In genomic region chr12:120214626-120215356, GRCh38 we compare ENCODE assay signal across 4 cellular contexts.
TF ChIP-seq lines count a peak whose summit lies in the region.

No MANE protein-coding gene starts in this region.

TF ChIP-seq in SK-N-SH, 30 proteins besides CTCF, POLR2A, EP300 and RAD21 (continues in another document):
- TF ChIP-seq JUND (IDR thresholded peaks at IDR 0.05) (no peak), YY1 (IDR thresholded peaks at IDR 0.05; ENCODE audit: low read depth) (no peak), NRF1 (IDR thresholded peaks at IDR 0.05; ENCODE audit: low read depth, low read length) (no peak), MXI1 (IDR thresholded peaks at IDR 0.05; ENCODE audit: low read depth, low read length) (no peak), SIN3A (IDR thresholded peaks at IDR 0.05; ENCODE audit: borderline replicate concordance, low read depth, low read length) (no peak), TEAD4 (IDR thresholded peaks at IDR 0.05; ENCODE audit: borderline replicate concordance, insufficient read depth) (no peak), FOXM1 (IDR thresholded peaks at IDR 0.05; ENCODE audit: low read depth) (no peak), POLR2AphosphoS5 (IDR thresholded peaks at IDR 0.05; ENCODE audit: low read depth, low read length) (no peak), MAX (IDR thresholded peaks at IDR 0.05; ENCODE audit: low read depth) (no peak), SMC3 (IDR thresholded peaks at IDR 0.05; ENCODE audit: low read depth, low read length) (no peak), GABPA (IDR thresholded peaks at IDR 0.05; ENCODE audit: low read depth) (no peak), FOSL2 (IDR thresholded peaks at IDR 0.05; ENCODE audit: borderline replicate concordance, low read depth) (no peak), IRF3 (IDR thresholded peaks at IDR 0.05; ENCODE audit: low read depth, low read length) (no peak), RFX5 (IDR thresholded peaks at IDR 0.05; ENCODE audit: low read length) (no peak), USF1 (IDR thresholded peaks at IDR 0.05; ENCODE audit: borderline replicate concordance, low read depth) (no peak)

TF ChIP-seq in SK-N-SH treated with all-trans-retinoic acid at 6 μM for 48 hours, 23 proteins besides CTCF, POLR2A, EP300 and RAD21:
- TF ChIP-seq RARB (CRISPR knock-in tag; IDR thresholded peaks at IDR 0.05) (no peak), OSR1 (CRISPR knock-in tag; IDR thresholded peaks at IDR 0.05) (no peak), ZNF565 (CRISPR knock-in tag; conservative IDR thresholded peaks at IDR 0.05; ENCODE audit: low read depth) (no peak), CSDC2 (CRISPR knock-in tag; IDR thresholded peaks at IDR 0.05) (no peak), GLIS3 (CRISPR knock-in tag; IDR thresholded peaks at IDR 0.05) (no peak), ZNF8 (CRISPR knock-in tag; IDR thresholded peaks at IDR 0.05) (no peak), PPARA (CRISPR knock-in tag; IDR thresholded peaks at IDR 0.05; ENCODE audit: borderline replicate concordance) (no peak), ZFP3 (CRISPR knock-in tag; IDR thresholded peaks at IDR 0.05) (no peak), ZNF70 (CRISPR knock-in tag; IDR thresholded peaks at IDR 0.05) (no peak)
- TF ChIP-seq, protein P1, sequence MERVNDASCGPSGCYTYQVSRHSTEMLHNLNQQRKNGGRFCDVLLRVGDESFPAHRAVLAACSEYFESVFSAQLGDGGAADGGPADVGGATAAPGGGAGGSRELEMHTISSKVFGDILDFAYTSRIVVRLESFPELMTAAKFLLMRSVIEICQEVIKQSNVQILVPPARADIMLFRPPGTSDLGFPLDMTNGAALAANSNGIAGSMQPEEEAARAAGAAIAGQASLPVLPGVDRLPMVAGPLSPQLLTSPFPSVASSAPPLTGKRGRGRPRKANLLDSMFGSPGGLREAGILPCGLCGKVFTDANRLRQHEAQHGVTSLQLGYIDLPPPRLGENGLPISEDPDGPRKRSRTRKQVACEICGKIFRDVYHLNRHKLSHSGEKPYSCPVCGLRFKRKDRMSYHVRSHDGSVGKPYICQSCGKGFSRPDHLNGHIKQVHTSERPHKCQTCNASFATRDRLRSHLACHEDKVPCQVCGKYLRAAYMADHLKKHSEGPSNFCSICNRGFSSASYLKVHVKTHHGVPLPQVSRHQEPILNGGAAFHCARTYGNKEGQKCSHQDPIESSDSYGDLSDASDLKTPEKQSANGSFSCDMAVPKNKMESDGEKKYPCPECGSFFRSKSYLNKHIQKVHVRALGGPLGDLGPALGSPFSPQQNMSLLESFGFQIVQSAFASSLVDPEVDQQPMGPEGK (CRISPR knock-in tag; IDR thresholded peaks at IDR 0.05; ENCODE audit: borderline replicate concordance): no peak

TF ChIP-seq in HEK293, 187 proteins besides CTCF, POLR2A, EP300 and RAD21:
- TF ChIP-seq ZSCAN16 (tag by site-specific recombination; IDR thresholded peaks at IDR 0.05) (no peak), GLIS1 (tag by site-specific recombination; IDR thresholded peaks at IDR 0.05) (peak; percentile 7; the same call in 1 of the 2 replicates), GLIS2 (tag by site-specific recombination; IDR thresholded peaks at IDR 0.05) (peak; percentile 23; the same call in 1 of the 2 replicates)

TF ChIP-seq in K562, 482 proteins besides CTCF, POLR2A, EP300 and RAD21:
- TF ChIP-seq ZBTB26 (CRISPR knock-in tag; IDR thresholded peaks at IDR 0.05) (no peak), PTBP1 (IDR thresholded peaks at IDR 0.05; ENCODE audit: low read depth, low read length) (no peak), CCNT2 (IDR thresholded peaks at IDR 0.05; ENCODE audit: borderline replicate concordance, extremely low read depth, insufficient read length, low read depth, low read length) (peak; percentile 7), POLR2G (IDR thresholded peaks at IDR 0.05; ENCODE audit: low read depth, low read length) (peak; percentile 60), PHF21A (IDR thresholded peaks at IDR 0.05; ENCODE audit: borderline replicate concordance, low read depth) (no peak)
TF ChIP-seq in K562: peak in this region for 2.
